ENCODE assay signal across 3 cellular contexts in the genomic region with DNA sequence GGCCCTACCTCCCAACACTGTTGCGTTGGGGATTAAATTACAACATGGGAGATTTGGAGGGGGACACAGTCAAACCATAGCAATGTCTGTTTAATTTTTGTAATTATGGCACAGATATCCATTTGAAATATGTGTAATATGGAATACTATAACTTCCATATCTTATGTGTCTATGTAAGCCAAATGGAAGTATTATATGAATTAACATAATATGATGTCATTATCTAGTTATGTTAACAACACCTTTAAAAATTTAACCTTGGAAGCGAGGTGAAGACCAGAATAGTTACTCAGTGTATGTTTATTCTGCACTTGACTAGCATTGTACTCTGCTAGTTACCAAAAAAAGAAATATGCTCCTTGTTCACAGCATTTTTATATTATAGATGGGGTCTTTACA.
TF ChIP-seq lines count a peak whose summit lies in the region.

No MANE protein-coding gene starts in this region.

TF ChIP-seq in HepG2, 621 proteins besides CTCF, POLR2A, EP300 and RAD21:
- no peak for TF ChIP-seq TBL1XR1 (IDR thresholded peaks at IDR 0.05; ENCODE audit: borderline replicate concordance, low read length, partially characterized antibody)
- peak; percentile 64 for TF ChIP-seq ATF7 (IDR thresholded peaks at IDR 0.05)
- TF ChIP-seq ATF7 (CRISPR knock-in tag; IDR thresholded peaks at IDR 0.05) = no peak

TF ChIP-seq in HEK293, 187 proteins besides CTCF, POLR2A, EP300 and RAD21:
- TF ChIP-seq IKZF3 (tag by site-specific recombination; IDR thresholded peaks at IDR 0.05) (no peak), HOXA7 (CRISPR knock-in tag; IDR thresholded peaks at IDR 0.05; ENCODE audit: borderline replicate concordance) (no peak)
- TF ChIP-seq, protein P1, sequence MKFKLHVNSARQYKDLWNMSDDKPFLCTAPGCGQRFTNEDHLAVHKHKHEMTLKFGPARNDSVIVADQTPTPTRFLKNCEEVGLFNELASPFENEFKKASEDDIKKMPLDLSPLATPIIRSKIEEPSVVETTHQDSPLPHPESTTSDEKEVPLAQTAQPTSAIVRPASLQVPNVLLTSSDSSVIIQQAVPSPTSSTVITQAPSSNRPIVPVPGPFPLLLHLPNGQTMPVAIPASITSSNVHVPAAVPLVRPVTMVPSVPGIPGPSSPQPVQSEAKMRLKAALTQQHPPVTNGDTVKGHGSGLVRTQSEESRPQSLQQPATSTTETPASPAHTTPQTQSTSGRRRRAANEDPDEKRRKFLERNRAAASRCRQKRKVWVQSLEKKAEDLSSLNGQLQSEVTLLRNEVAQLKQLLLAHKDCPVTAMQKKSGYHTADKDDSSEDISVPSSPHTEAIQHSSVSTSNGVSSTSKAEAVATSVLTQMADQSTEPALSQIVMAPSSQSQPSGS (tag by site-specific recombination; IDR thresholded peaks at IDR 0.05; ENCODE audit: low read depth) = peak; percentile 58

TF ChIP-seq in neural cell, 6 proteins besides CTCF, POLR2A, EP300 and RAD21:
- TF ChIP-seq SMC3 (conservative IDR thresholded peaks at IDR 0.05; ENCODE audit: poor library complexity) = no peak
- TF ChIP-seq POLR2AphosphoS5 (IDR thresholded peaks at IDR 0.05) = no peak
- TF ChIP-seq, protein P2, sequence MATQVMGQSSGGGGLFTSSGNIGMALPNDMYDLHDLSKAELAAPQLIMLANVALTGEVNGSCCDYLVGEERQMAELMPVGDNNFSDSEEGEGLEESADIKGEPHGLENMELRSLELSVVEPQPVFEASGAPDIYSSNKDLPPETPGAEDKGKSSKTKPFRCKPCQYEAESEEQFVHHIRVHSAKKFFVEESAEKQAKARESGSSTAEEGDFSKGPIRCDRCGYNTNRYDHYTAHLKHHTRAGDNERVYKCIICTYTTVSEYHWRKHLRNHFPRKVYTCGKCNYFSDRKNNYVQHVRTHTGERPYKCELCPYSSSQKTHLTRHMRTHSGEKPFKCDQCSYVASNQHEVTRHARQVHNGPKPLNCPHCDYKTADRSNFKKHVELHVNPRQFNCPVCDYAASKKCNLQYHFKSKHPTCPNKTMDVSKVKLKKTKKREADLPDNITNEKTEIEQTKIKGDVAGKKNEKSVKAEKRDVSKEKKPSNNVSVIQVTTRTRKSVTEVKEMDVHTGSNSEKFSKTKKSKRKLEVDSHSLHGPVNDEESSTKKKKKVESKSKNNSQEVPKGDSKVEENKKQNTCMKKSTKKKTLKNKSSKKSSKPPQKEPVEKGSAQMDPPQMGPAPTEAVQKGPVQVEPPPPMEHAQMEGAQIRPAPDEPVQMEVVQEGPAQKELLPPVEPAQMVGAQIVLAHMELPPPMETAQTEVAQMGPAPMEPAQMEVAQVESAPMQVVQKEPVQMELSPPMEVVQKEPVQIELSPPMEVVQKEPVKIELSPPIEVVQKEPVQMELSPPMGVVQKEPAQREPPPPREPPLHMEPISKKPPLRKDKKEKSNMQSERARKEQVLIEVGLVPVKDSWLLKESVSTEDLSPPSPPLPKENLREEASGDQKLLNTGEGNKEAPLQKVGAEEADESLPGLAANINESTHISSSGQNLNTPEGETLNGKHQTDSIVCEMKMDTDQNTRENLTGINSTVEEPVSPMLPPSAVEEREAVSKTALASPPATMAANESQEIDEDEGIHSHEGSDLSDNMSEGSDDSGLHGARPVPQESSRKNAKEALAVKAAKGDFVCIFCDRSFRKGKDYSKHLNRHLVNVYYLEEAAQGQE (IDR thresholded peaks at IDR 0.05; ENCODE audit: borderline replicate concordance) = no peak
- TF ChIP-seq MXI1 (conservative IDR thresholded peaks at IDR 0.05; ENCODE audit: poor library complexity, severe bottlenecking) = no peak
- TF ChIP-seq EZH2 (IDR thresholded peaks at IDR 0.05; ENCODE audit: borderline replicate concordance, insufficient read depth, low read length, poor library complexity, severe bottlenecking) = no peak
- TF ChIP-seq TAF1 (IDR thresholded peaks at IDR 0.05; ENCODE audit: low read depth) = no peak
